ENCODE assay signal across 8 cellular contexts in genomic region chr5:123670981-123671557, GRCh38.
DNase-seq lines count a peak whose midpoint lies in the region; ATAC-seq and TF ChIP-seq lines count a peak whose summit lies in the region.

No MANE protein-coding gene starts in this region.

- TF ChIP-seq POLR2A in NB4 (IDR thresholded peaks at IDR 0.05; ENCODE audit: extremely low read depth, insufficient read length): no peak

- no peak for ATAC-seq in stimulated activated memory B cell treated with anti-CD40 and anti-IgM and Interleukin-4, amounts not matched to agents 10 μg/mL and 1 μg/mL and 100 μg/mL, for 72 hours

- TF ChIP-seq RAD21 in liver (IDR thresholded peaks at IDR 0.05): peak; percentile 92 to 94

- no peak overlapping the region for H3K27ac ChIP-seq in liver (ENCODE audit: low read depth in 1 of 2, low read length in 2 of 2)

- H3K9me3 ChIP-seq in liver (ENCODE audit: control insufficient read depth in 4 of 4, low read length in 3 of 4): no peaks in the 10 kb centered on the region

- H3K9ac ChIP-seq in liver (ENCODE audit: low read depth in 1 of 2, low read length in 2 of 2): no peak overlapping the region

- H3K9me3 Mint-ChIP-seq in chondrocyte (ENCODE audit: low read depth): peaks cover 10% of the 10 kb centered on the region
- H3K9me3 Mint-ChIP-seq in stimulated activated memory B cell treated with anti-CD40 and anti-IgM and Interleukin-4, amounts not matched to agents 10 μg/mL and 1 μg/mL and 100 μg/mL, for 72 hours: no peaks in the 10 kb centered on the region

- H3K27ac Mint-ChIP-seq in chondrocyte (ENCODE audit: unreplicated experiment): no peak overlapping the region
- no peak overlapping the region for H3K27ac Mint-ChIP-seq in stimulated activated memory B cell treated with anti-CD40 and anti-IgM and Interleukin-4, amounts not matched to agents 10 μg/mL and 1 μg/mL and 100 μg/mL, for 72 hours

- H3K36me3 Mint-ChIP-seq in chondrocyte (ENCODE audit: low read depth): no peaks in the 10 kb centered on the region
- H3K36me3 Mint-ChIP-seq in stimulated activated memory B cell treated with anti-CD40 and anti-IgM and Interleukin-4, amounts not matched to agents 10 μg/mL and 1 μg/mL and 100 μg/mL, for 72 hours: no peaks in the 10 kb centered on the region

- in situ Hi-C loops in GM13977 (cut with MboI; ENCODE audit: low pct_unique_long_range_greater_than_20kb, low sequenced_read_pairs, unreplicated experiment): no loop called here

- no peaks in the 10 kb centered on the region for H3K27me3 Mint-ChIP-seq in chondrocyte (ENCODE audit: low read depth)
- no peaks in the 10 kb centered on the region for H3K27me3 Mint-ChIP-seq in stimulated activated memory B cell treated with anti-CD40 and anti-IgM and Interleukin-4, amounts not matched to agents 10 μg/mL and 1 μg/mL and 100 μg/mL, for 72 hours

- H3K4me3 ChIP-seq in NB4 (ENCODE audit: low read depth, low read length): no peak overlapping the region
- H3K4me3 ChIP-seq in liver (ENCODE audit: low read depth in 1 of 3, low read length in 3 of 3): no peak overlapping the region

- peak; percentile 72 for TF ChIP-seq CTCF in AG09319 (IDR thresholded peaks at IDR 0.05; ENCODE audit: low read depth, low read length)
- TF ChIP-seq CTCF in GM13977 (IDR thresholded peaks at IDR 0.05; ENCODE audit: extremely low read depth, insufficient read depth, missing control alignments): peak; percentile 62
- TF ChIP-seq CTCF in NB4 (IDR thresholded peaks at IDR 0.05; ENCODE audit: low read depth, low read length): peak; percentile 76
- TF ChIP-seq CTCF in chondrocyte (IDR thresholded peaks at IDR 0.05): peak; percentile 92
- TF ChIP-seq CTCF in liver (IDR thresholded peaks at IDR 0.05; ENCODE audit: low read depth, low read length, missing input control): peak; percentile 91

- no peaks in the 10 kb centered on the region for H3K4me1 ChIP-seq in liver (ENCODE audit: control insufficient read depth in 4 of 4, insufficient read depth in 4 of 4, low read length in 3 of 4)

- WGBS in liver: 7% methylated on average over 5 of the region's 5 CpGs

- no peaks in the 10 kb centered on the region for H3K27me3 ChIP-seq in liver (ENCODE audit: control insufficient read depth in 4 of 4, insufficient read depth in 4 of 4, low read length in 3 of 4)

- no peaks in the 10 kb centered on the region for H3K36me3 ChIP-seq in liver (ENCODE audit: control insufficient read depth in 4 of 4, insufficient read depth in 3 of 4, low read depth in 1 of 4, low read length in 3 of 4)

- no peak for DNase-seq in AG09319 (ENCODE audit: extremely low read depth, low read depth)
- peak; percentile 34 for DNase-seq in GM13977 (ENCODE audit: low spot score)
- peak; percentile 45 for DNase-seq in NB4 (ENCODE audit: low read depth)
- DNase-seq in SW480 (ENCODE audit: low spot score): peak; percentile 65
- DNase-seq in chondrocyte (ENCODE audit: low spot score): no peak
- peak; percentile 15 for DNase-seq in stimulated activated CD8-positive, alpha-beta memory T cell treated with anti-CD3 and anti-CD28 coated beads, Interleukin-4, amount 100 ng/mL, for 24 hours (ENCODE audit: low read depth)

- no peak overlapping the region for H3K4me3 Mint-ChIP-seq in chondrocyte (ENCODE audit: unreplicated experiment)
- no peak overlapping the region for H3K4me3 Mint-ChIP-seq in stimulated activated memory B cell treated with anti-CD40 and anti-IgM and Interleukin-4, amounts not matched to agents 10 μg/mL and 1 μg/mL and 100 μg/mL, for 72 hours

- peaks cover 16% of the 10 kb centered on the region for H3K4me1 Mint-ChIP-seq in chondrocyte (ENCODE audit: low read depth)
- no peaks in the 10 kb centered on the region for H3K4me1 Mint-ChIP-seq in stimulated activated memory B cell treated with anti-CD40 and anti-IgM and Interleukin-4, amounts not matched to agents 10 μg/mL and 1 μg/mL and 100 μg/mL, for 72 hours

TF ChIP-seq in liver, 16 proteins besides CTCF, POLR2A, EP300 and RAD21:
- TF ChIP-seq JUND (IDR thresholded peaks at IDR 0.05): no peak
- no peak for TF ChIP-seq YY1 (IDR thresholded peaks at IDR 0.05)
- no peak for TF ChIP-seq HNF4G (IDR thresholded peaks at IDR 0.05)
- no peak for TF ChIP-seq EGR1 (IDR thresholded peaks at IDR 0.05; ENCODE audit: low read depth in 2 of 2)

Comparison
In these comparisons a context has a peak if more than half of its experiments do, and no peak if none do; other contexts are left out.
1. DNase-seq: peak in GM13977 (single experiment), NB4 (single experiment), SW480 (single experiment) and stimulated activated CD8-positive, alpha-beta memory T cell treated with anti-CD3 and anti-CD28 coated beads, Interleukin-4, amount 100 ng/mL, for 24 hours (single experiment); none in AG09319 (single experiment) and chondrocyte (single experiment).
2. Peak in every context shown above with its lines, with median percentiles within 50 percentile points of each other: CTCF ChIP-seq.